In the genomic region with DNA sequence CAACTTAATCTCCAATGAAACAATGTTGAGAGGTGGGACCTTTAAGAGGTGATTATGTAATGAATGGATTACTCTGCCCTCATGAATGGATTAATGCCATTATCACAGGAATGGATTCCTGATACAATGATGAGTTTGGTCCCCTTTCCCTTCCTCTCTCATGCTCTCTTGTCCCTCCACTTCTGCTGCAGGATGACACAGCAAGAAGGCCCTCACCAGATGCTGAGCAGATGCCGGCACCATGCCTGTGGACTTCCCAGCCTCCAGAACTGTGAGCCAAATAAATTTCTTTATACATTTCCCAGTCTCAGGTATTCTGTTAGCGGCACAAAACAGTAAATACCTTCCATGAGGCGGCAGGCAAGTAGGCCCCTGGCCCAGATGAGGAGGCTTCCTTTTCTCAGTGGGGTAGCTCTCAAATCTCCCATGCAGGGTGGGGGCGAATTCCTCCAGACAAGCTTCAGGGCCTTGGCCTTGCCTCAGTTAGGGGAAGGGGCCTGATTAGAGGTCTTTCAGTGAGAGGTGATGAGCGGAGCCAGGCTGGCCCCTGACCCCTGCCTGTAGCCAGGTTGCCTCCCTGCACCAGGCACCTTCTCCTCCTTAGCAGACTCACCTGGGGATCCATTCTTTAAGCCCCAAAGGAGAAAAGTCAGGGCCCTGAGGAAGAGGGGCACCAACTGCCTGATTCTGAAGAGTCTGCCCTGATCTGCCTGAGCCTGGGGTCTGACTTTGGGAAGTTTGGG, we compare ENCODE assay signal across 25 cellular contexts.
"Had no signal": no experiment of that assay in that cellular context is flagged by ENCODE, and none has a peak within 500 bp of the region (broad histone marks: within the 10 kb centered on the region; RNA-seq: fewer than 3 reads in every experiment).

No MANE protein-coding gene starts in this region.

- ATAC-seq: esophagus mucosa; foreskin keratinocyte; gastroesophageal sphincter; heart right ventricle; naive thymus-derived CD4-positive, alpha-beta T cell; pancreas; stimulated activated effector memory CD8-positive, alpha-beta T cell treated with anti-CD3 and anti-CD28 coated beads, Interleukin-12 subunit alpha, Interleukin-12 subunit beta, amount 100 ng/mL, for 72 hours had no signal

- H3K27me3 ChIP-seq: foreskin keratinocyte, gastroesophageal sphincter, heart right ventricle, pancreas, right atrium auricular region, sigmoid colon, thyroid gland had no signal

- H3K36me3 ChIP-seq: gastroesophageal sphincter, heart right ventricle, pancreas, right atrium auricular region, sigmoid colon, stomach, thyroid gland had no signal

- H3K36me3 Mint-ChIP-seq: immature natural killer cell; naive thymus-derived CD4-positive, alpha-beta T cell; stimulated activated effector memory CD8-positive, alpha-beta T cell treated with anti-CD3 and anti-CD28 coated beads, Interleukin-12 subunit alpha, Interleukin-12 subunit beta, amount 100 ng/mL, for 72 hours; type B pancreatic cell had no signal

- H3K9me3 ChIP-seq: gastroesophageal sphincter, pancreas, stomach, thyroid gland had no signal

- H3K4me1 ChIP-seq: foreskin keratinocyte, pancreas, thyroid gland had no signal

- H3K4me3 ChIP-seq: gastroesophageal sphincter, heart right ventricle, pancreas, right atrium auricular region, sigmoid colon, stomach, thyroid gland had no signal

- H3K27ac ChIP-seq: epithelial cell of prostate, foreskin keratinocyte, gastroesophageal sphincter, heart right ventricle, pancreas, right atrium auricular region, sigmoid colon, stomach, thyroid gland had no signal

- H3K4me3 Mint-ChIP-seq: immature natural killer cell; naive thymus-derived CD4-positive, alpha-beta T cell; nephron; stimulated activated effector memory CD8-positive, alpha-beta T cell treated with anti-CD3 and anti-CD28 coated beads, Interleukin-12 subunit alpha, Interleukin-12 subunit beta, amount 100 ng/mL, for 72 hours; type B pancreatic cell had no signal

- H3K9me3 Mint-ChIP-seq: immature natural killer cell; stimulated activated effector memory CD8-positive, alpha-beta T cell treated with anti-CD3 and anti-CD28 coated beads, Interleukin-12 subunit alpha, Interleukin-12 subunit beta, amount 100 ng/mL, for 72 hours; type B pancreatic cell had no signal

- DNase-seq: cerebellar nuclear complex; cortex of kidney; foreskin keratinocyte; heart right ventricle; hippocampal formation; immature natural killer cell; mesenchymal stem cell; midbrain; naive thymus-derived CD4-positive, alpha-beta T cell; occipital lobe; sigmoid colon; stimulated activated CD4-positive, alpha-beta T cell treated with anti-CD3 and anti-CD28 coated beads, Interleukin-2, amount 100 ng/mL, for 24 hours; stimulated activated CD4-positive, alpha-beta T cell treated with anti-CD3 and anti-CD28 coated beads, Interleukin-4, amount 100 ng/mL, for 24 hours; stimulated activated naive CD4-positive, alpha-beta T cell treated with Interleukin-2 at 50 U/mL for 16 hours; stomach; thyroid gland had no signal

- H3K27me3 Mint-ChIP-seq: type B pancreatic cell had no signal

- H3K27ac Mint-ChIP-seq: naive thymus-derived CD4-positive, alpha-beta T cell; stimulated activated effector memory CD8-positive, alpha-beta T cell treated with anti-CD3 and anti-CD28 coated beads, Interleukin-12 subunit alpha, Interleukin-12 subunit beta, amount 100 ng/mL, for 72 hours; type B pancreatic cell had no signal

- H3K4me1 Mint-ChIP-seq: nephron; stimulated activated effector memory CD8-positive, alpha-beta T cell treated with anti-CD3 and anti-CD28 coated beads, Interleukin-12 subunit alpha, Interleukin-12 subunit beta, amount 100 ng/mL, for 72 hours had no signal

- FAIRE-seq: keratinocyte, pancreas had no signal
